In the genomic region with DNA sequence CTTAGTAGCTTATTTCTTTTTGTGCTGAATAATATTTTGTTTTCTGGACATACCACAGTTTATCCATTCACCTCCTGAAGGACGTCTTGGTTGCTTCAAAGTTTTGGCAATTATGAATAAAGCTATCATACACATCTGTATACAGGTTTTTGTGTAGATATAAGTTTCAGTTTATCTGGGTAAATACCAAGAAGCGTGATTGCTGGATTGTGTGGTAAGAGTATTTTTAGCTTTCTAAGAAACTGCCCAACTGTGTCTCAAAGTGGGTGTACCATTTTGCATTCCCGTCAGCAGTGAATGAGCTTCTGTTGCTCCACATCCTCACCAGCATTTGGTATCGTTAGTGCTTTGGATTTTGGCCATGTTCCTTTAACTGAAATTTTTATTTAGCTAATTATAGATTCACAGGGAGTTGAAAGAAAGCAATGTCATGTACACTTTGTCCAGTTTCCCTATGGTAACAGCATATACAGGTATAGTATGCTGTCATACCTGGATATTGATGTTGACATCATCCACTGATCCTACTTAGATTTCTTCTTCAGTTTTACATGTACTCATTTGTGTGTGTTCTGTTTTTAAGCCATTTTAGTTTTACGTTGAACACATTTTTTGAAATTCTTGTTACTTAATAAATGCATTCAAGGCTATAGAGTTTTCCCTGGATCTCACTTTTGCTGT, we compare ENCODE assay signal across 19 cellular contexts. TPM values are rescaled to one million over a fixed set of nuclear protein-coding genes. Genes with fewer than 3 reads are reported as not detected.
A peak's percentile ranks its signal among the peaks of the same experiment; 100 is the strongest.
DNase-seq lines count a peak whose midpoint lies in the region; ATAC-seq and TF ChIP-seq lines count a peak whose summit lies in the region.
"Had no signal": no experiment of that assay in that cellular context is flagged by ENCODE, and none has a peak within 500 bp of the region (broad histone marks: within the 10 kb centered on the region; RNA-seq: fewer than 3 reads in every experiment).

No MANE protein-coding gene starts in this region.

- peak; percentile 20 for DNase-seq in activated CD4-positive, alpha-beta T cell treated with anti-CD3 and anti-CD28 coated beads, Interleukin-2, amount 10 ng/mL, durations not matched to agents 7 days and 5 days
- DNase-seq in activated CD4-positive, alpha-beta T cell treated with anti-CD3 and anti-CD28 coated beads for 48 hours, result no peak
- peak; percentile 65 for DNase-seq in MM.1S
- peak; percentile 24 for DNase-seq in activated CD8-positive, alpha-beta T cell treated with anti-CD3 and anti-CD28 coated beads for 36 hours
- no peak for DNase-seq in H4 (ENCODE audit: low spot score)
- DNase-seq in COR-L47 (lab: John Stamatoyannopoulos, UW), result no peak
- no peak for DNase-seq in SIG-M5 (lab: John Stamatoyannopoulos, UW)
- DNase-seq: IMR-90, NCI-H1930, NCI-H2227 treated with DMSO at 0.1 percent for 48 hours, NCI-H774, PC-3, SHP77 had no signal

- no peaks in the 10 kb centered on the region for H3K27me3 ChIP-seq in MM.1S (replicated peaks; ENCODE audit: insufficient read depth, low read length)
- H3K27me3 ChIP-seq: suprapubic skin had no signal

- H3K4me1 Mint-ChIP-seq in activated CD4-positive, alpha-beta T cell treated with anti-CD3 and anti-CD28 coated beads, Interleukin-2, amount 10 ng/mL, durations not matched to agents 7 days and 5 days, result peaks cover 53% of the 10 kb centered on the region
- H3K4me1 Mint-ChIP-seq in activated CD8-positive, alpha-beta T cell treated with anti-CD3 and anti-CD28 coated beads for 36 hours (ENCODE audit: low read depth), result peaks cover 57% of the 10 kb centered on the region
- H3K4me1 Mint-ChIP-seq in stimulated activated memory B cell treated with anti-CD40 and anti-IgM and Interleukin-4, amounts not matched to agents 10 μg/mL and 1 μg/mL and 100 μg/mL, for 72 hours, result peaks cover 44% of the 10 kb centered on the region

- CTCF ChIA-PET in activated CD4-positive, alpha-beta T cell treated with anti-CD3 and anti-CD28 coated beads, Interleukin-2, amount 10 ng/mL, durations not matched to agents 7 days and 5 days (lab: Charles Lee), result interaction anchor here (0.9 to 1.1 kb wide), 2 partner anchors 12 to 15 kb away, joined by 3 to 4 read pairs; no protein-coding TSS in a partner anchor
- CTCF ChIA-PET in activated CD8-positive, alpha-beta T cell treated with anti-CD3 and anti-CD28 coated beads for 36 hours (lab: Charles Lee), result interaction anchor here (1.2 to 1.4 kb wide), 3 partner anchors 10 to 68 kb away, joined by 3 to 5 read pairs (median 4); a partner anchor contains a TSS

- no peaks in the 10 kb centered on the region for H3K9me2 ChIP-seq in MM.1S (replicated peaks; ENCODE audit: insufficient read depth, low read length)

- H3K79me2 ChIP-seq in MM.1S (ENCODE audit: low read length), result peaks cover 100% of the 10 kb centered on the region

- no peaks in the 10 kb centered on the region for H4K20me1 ChIP-seq in MM.1S (ENCODE audit: insufficient read depth, low read length)

- peak overlapping the region; percentile 26 for H3K4me3 Mint-ChIP-seq in activated CD4-positive, alpha-beta T cell treated with anti-CD3 and anti-CD28 coated beads, Interleukin-2, amount 10 ng/mL, durations not matched to agents 7 days and 5 days
- peak overlapping the region; percentile 43 for H3K4me3 Mint-ChIP-seq in activated CD8-positive, alpha-beta T cell treated with anti-CD3 and anti-CD28 coated beads for 36 hours
- peak overlapping the region; percentile 41 for H3K4me3 Mint-ChIP-seq in stimulated activated memory B cell treated with anti-CD40 and anti-IgM and Interleukin-4, amounts not matched to agents 10 μg/mL and 1 μg/mL and 100 μg/mL, for 72 hours
- H3K4me3 Mint-ChIP-seq: brain, endodermal cell, memory B cell had no signal

- H2AFZ ChIP-seq in MM.1S (ENCODE audit: low read length), result no peak overlapping the region

- POLR2A ChIA-PET in activated CD4-positive, alpha-beta T cell treated with anti-CD3 and anti-CD28 coated beads, Interleukin-2, amount 10 ng/mL, durations not matched to agents 7 days and 5 days (lab: Charles Lee), result interaction anchor here (0.8 kb wide), 1 partner anchor 11 kb away, joined by 3 read pairs; no protein-coding TSS in a partner anchor
- POLR2A ChIA-PET in activated CD8-positive, alpha-beta T cell treated with anti-CD3 and anti-CD28 coated beads for 36 hours (lab: Charles Lee), result interaction anchor here (0.5 to 1.4 kb wide), 5 partner anchors 10 to 576 kb away, joined by 3 to 4 read pairs (median 3); no protein-coding TSS in a partner anchor

- H3K4me3 ChIP-seq in MM.1S (ENCODE audit: low read length), result peak overlapping the region; percentile 20
- H3K4me3 ChIP-seq: suprapubic skin had no signal

- H3K9ac ChIP-seq in MM.1S (ENCODE audit: low read length), result peak overlapping the region; percentile 22

- TF ChIP-seq CTCF in MM.1S (IDR thresholded peaks at IDR 0.05; ENCODE audit: low read length), result no peak
- TF ChIP-seq CTCF in activated CD8-positive, alpha-beta T cell treated with anti-CD3 and anti-CD28 coated beads for 36 hours (IDR thresholded peaks at IDR 0.05), result no peak

- H3F3A ChIP-seq in MM.1S (ENCODE audit: insufficient read depth, low read length), result peaks cover 16% of the 10 kb centered on the region

- H3K4me1 ChIP-seq in MM.1S (ENCODE audit: low read length), result peaks cover 42% of the 10 kb centered on the region

- peak overlapping the region; percentile 82 for H3K27ac ChIP-seq in MM.1S (ENCODE audit: low read length)
- H3K27ac ChIP-seq: HL-60, suprapubic skin had no signal

- ATAC-seq in activated CD8-positive, alpha-beta T cell treated with anti-CD3 and anti-CD28 coated beads for 36 hours, result peak; percentile 72
- ATAC-seq in stimulated activated memory B cell treated with anti-CD40 and anti-IgM and Interleukin-4, amounts not matched to agents 10 μg/mL and 1 μg/mL and 100 μg/mL, for 72 hours, result peak; percentile 74
- ATAC-seq: PC-3 had no signal

- peak overlapping the region; percentile 63 for H3K4me2 ChIP-seq in MM.1S (ENCODE audit: low read depth, low read length)

- H3K27me3 Mint-ChIP-seq in activated CD4-positive, alpha-beta T cell treated with anti-CD3 and anti-CD28 coated beads, Interleukin-2, amount 10 ng/mL, durations not matched to agents 7 days and 5 days, result no peaks in the 10 kb centered on the region
- no peaks in the 10 kb centered on the region for H3K27me3 Mint-ChIP-seq in activated CD8-positive, alpha-beta T cell treated with anti-CD3 and anti-CD28 coated beads for 36 hours
- no peaks in the 10 kb centered on the region for H3K27me3 Mint-ChIP-seq in stimulated activated memory B cell treated with anti-CD40 and anti-IgM and Interleukin-4, amounts not matched to agents 10 μg/mL and 1 μg/mL and 100 μg/mL, for 72 hours
- H3K27me3 Mint-ChIP-seq: memory B cell had no signal

- H3K9me3 Mint-ChIP-seq in activated CD4-positive, alpha-beta T cell treated with anti-CD3 and anti-CD28 coated beads, Interleukin-2, amount 10 ng/mL, durations not matched to agents 7 days and 5 days, result no peaks in the 10 kb centered on the region
- no peaks in the 10 kb centered on the region for H3K9me3 Mint-ChIP-seq in activated CD8-positive, alpha-beta T cell treated with anti-CD3 and anti-CD28 coated beads for 36 hours
- H3K9me3 Mint-ChIP-seq in stimulated activated memory B cell treated with anti-CD40 and anti-IgM and Interleukin-4, amounts not matched to agents 10 μg/mL and 1 μg/mL and 100 μg/mL, for 72 hours, result no peaks in the 10 kb centered on the region
- H3K9me3 Mint-ChIP-seq: brain, endodermal cell, memory B cell had no signal

- H3K9me3 ChIP-seq in MM.1S (replicated peaks; ENCODE audit: insufficient read depth, low read length), result no peaks in the 10 kb centered on the region
- H3K9me3 ChIP-seq: suprapubic skin had no signal

- H3K36me3 ChIP-seq in MM.1S (replicated peaks; ENCODE audit: insufficient read depth, low read length), result peaks cover 18% of the 10 kb centered on the region

- peak overlapping the region; percentile 71 for H3K27ac Mint-ChIP-seq in activated CD4-positive, alpha-beta T cell treated with anti-CD3 and anti-CD28 coated beads, Interleukin-2, amount 10 ng/mL, durations not matched to agents 7 days and 5 days
- peak overlapping the region; percentile 76 for H3K27ac Mint-ChIP-seq in activated CD8-positive, alpha-beta T cell treated with anti-CD3 and anti-CD28 coated beads for 36 hours
- H3K27ac Mint-ChIP-seq in stimulated activated memory B cell treated with anti-CD40 and anti-IgM and Interleukin-4, amounts not matched to agents 10 μg/mL and 1 μg/mL and 100 μg/mL, for 72 hours, result peak overlapping the region; percentile 30
- H3K27ac Mint-ChIP-seq: endodermal cell, memory B cell had no signal

- peaks cover 65% of the 10 kb centered on the region for H3K36me3 Mint-ChIP-seq in activated CD4-positive, alpha-beta T cell treated with anti-CD3 and anti-CD28 coated beads, Interleukin-2, amount 10 ng/mL, durations not matched to agents 7 days and 5 days (ENCODE audit: low read depth)
- H3K36me3 Mint-ChIP-seq in activated CD8-positive, alpha-beta T cell treated with anti-CD3 and anti-CD28 coated beads for 36 hours (ENCODE audit: low read depth), result peaks cover 54% of the 10 kb centered on the region
- H3K36me3 Mint-ChIP-seq in stimulated activated memory B cell treated with anti-CD40 and anti-IgM and Interleukin-4, amounts not matched to agents 10 μg/mL and 1 μg/mL and 100 μg/mL, for 72 hours, result peaks cover 42% of the 10 kb centered on the region

- intact Hi-C loops in activated CD8-positive, alpha-beta T cell treated with anti-CD3 and anti-CD28 coated beads for 36 hours (cut with micrococcal nuclease), result no loop called here

RNA-seq across cellular contexts. Expression of a gene that starts 11.9 kb away (rescaled TPM):
- 10 to 100 TPM; 28.3 to 29.0 TPM for total RNA-seq in activated CD4-positive, alpha-beta T cell treated with anti-CD3 and anti-CD28 coated beads, Interleukin-2, amount 10 ng/mL, durations not matched to agents 7 days and 5 days
- 10 to 100 TPM; 35.2 to 36.2 TPM for total RNA-seq in activated CD8-positive, alpha-beta T cell treated with anti-CD3 and anti-CD28 coated beads for 36 hours
- total RNA-seq in H4 (2014; rRNA removed; shearing (Covaris generic)), result 1.0 and 2.7 TPM in 2 replicates

Comparison
In these comparisons a context has a peak if more than half of its experiments do, and no peak if none do; other contexts are left out.
1. DNase-seq: peak in activated CD4-positive, alpha-beta T cell treated with anti-CD3 and anti-CD28 coated beads, Interleukin-2, amount 10 ng/mL, durations not matched to agents 7 days and 5 days (single experiment), MM.1S (single experiment) and activated CD8-positive, alpha-beta T cell treated with anti-CD3 and anti-CD28 coated beads for 36 hours (single experiment); none in activated CD4-positive, alpha-beta T cell treated with anti-CD3 and anti-CD28 coated beads for 48 hours (single experiment), H4 (single experiment), COR-L47 (single experiment) and SIG-M5 (single experiment).
2. Peak in every context shown above with its lines, with median percentiles within 50 percentile points of each other: H3K27ac Mint-ChIP-seq and H3K4me3 Mint-ChIP-seq.